Comparison of ENCODE assay signal across 1 cellular context in the genomic region with DNA sequence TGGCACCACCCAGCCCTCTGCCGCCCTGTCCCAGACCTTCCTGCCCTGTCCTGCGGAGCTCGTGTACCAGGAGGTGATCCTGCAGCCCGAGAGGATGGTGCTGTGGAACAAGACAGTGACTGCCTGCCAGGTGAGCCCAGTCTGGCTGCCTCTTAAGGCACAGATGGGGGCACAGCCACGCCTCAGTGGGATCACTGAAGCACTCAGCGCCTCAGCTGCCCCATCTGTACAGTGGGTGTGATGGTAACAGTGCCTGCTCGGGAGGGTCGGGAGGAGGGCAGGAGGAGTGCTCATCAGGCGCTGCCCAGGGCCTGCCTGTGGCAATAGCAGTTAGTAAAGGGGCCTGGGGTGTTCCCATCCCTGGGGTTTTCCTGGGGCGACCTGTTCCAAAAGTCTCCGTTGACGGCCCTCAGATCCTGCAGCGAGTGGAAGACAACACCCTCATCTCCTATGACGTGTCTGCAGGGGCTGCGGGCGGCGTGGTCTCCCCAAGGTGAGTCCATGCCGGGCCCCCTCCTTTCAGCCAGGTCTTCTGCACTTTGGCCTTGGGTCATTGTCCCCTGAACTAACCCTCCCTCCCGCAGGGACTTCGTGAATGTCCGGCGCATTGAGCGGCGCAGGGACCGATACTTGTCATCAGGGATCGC.
TF ChIP-seq lines count a peak whose summit lies in the region.

No MANE protein-coding gene starts in this region.

TF ChIP-seq in HepG2, 621 proteins besides CTCF, POLR2A, EP300 and RAD21:
- peak; percentile 12 for TF ChIP-seq AGO2 (optimal IDR thresholded peaks at IDR 0.05; ENCODE audit: low read depth, low read length)
- TF ChIP-seq, protein P1, sequence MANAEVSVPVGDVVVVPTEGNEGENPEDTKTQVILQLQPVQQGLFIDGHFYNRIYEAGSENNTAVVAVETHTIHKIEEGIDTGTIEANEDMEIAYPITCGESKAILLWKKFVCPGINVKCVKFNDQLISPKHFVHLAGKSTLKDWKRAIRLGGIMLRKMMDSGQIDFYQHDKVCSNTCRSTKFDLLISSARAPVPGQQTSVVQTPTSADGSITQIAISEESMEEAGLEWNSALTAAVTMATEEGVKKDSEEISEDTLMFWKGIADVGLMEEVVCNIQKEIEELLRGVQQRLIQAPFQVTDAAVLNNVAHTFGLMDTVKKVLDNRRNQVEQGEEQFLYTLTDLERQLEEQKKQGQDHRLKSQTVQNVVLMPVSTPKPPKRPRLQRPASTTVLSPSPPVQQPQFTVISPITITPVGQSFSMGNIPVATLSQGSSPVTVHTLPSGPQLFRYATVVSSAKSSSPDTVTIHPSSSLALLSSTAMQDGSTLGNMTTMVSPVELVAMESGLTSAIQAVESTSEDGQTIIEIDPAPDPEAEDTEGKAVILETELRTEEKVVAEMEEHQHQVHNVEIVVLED (CRISPR knock-in tag; IDR thresholded peaks at IDR 0.05; ENCODE audit: borderline replicate concordance): no peak
- TF ChIP-seq KLF9 (CRISPR knock-in tag; IDR thresholded peaks at IDR 0.05; ENCODE audit: low read depth): no peak
- peak; percentile 48 for TF ChIP-seq ZNF629 (CRISPR knock-in tag; conservative IDR thresholded peaks at IDR 0.05)
